34 cellular contexts compared by ENCODE assay signal in the genomic region with DNA sequence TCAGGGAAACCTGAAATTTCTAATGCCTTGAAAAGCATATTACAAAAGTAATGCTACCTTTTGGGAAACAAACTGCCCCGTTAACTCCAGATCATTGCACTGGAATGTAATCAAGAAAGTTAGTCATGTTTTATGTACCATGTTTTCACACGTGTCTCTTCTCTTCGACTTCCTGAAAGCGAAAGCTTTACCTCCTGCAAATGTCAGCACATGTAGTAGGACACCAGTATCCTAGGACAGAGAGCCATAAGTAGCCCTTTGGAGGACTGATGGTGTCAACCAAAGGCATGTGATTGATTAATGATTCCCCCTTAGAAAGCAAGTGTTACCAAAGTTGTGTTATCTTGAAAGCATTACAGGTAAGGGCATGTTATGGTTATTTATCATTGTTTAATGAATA. TPM values are rescaled to one million over a fixed set of nuclear protein-coding genes. Genes with fewer than 3 reads are reported as not detected.
DNase-seq lines count a peak whose midpoint lies in the region; ATAC-seq, FAIRE-seq and TF ChIP-seq lines count a peak whose summit lies in the region.
"Had no signal": no experiment of that assay in that cellular context is flagged by ENCODE, and none has a peak within 500 bp of the region (broad histone marks: within the 10 kb centered on the region; RNA-seq: fewer than 3 reads in every experiment).

No MANE protein-coding gene starts in this region.

- no peak overlapping the region for H2AK5ac ChIP-seq in mesenchymal stem cell (ENCODE audit: low read length, severe bottlenecking)

- H2AFZ ChIP-seq in PC-3 (ENCODE audit: low read length): no peak overlapping the region
- H2AFZ ChIP-seq in mesenchymal stem cell (ENCODE audit: low read depth, low read length): no peak overlapping the region

- H3K36me3 Mint-ChIP-seq in activated T-helper 2 cell treated with anti-CD3 and anti-CD28 coated beads, Interferon-gamma antibody, Interleukin-2, Interleukin-4, amounts not matched to agents 10 μg/mL and 5 μg/mL and 100 μg/mL, durations not matched to agents 14 hours and 24 hours and 36 hours (ENCODE audit: low read depth): no peaks in the 10 kb centered on the region
- H3K36me3 Mint-ChIP-seq: activated CD4-positive, alpha-beta memory T cell treated with anti-CD3 and anti-CD28 coated beads for 36 hours; activated naive CD8-positive, alpha-beta T cell; natural killer cell treated with Interleukin-12 subunit alpha and Interleukin-12 subunit beta and Interleukin-15 and Interleukin-18, amount 100 ng/mL, for 72 hours; T-cell had no signal

- H3K14ac ChIP-seq in mesenchymal stem cell (ENCODE audit: low read length in 2 of 2): no peak overlapping the region

- no peaks in the 10 kb centered on the region for H3K79me2 ChIP-seq in PC-3 (ENCODE audit: low read length)

- no peaks in the 10 kb centered on the region for H4K20me1 ChIP-seq in PC-3 (ENCODE audit: low read length)

- H3K27me3 Mint-ChIP-seq in activated T-helper 2 cell treated with anti-CD3 and anti-CD28 coated beads, Interferon-gamma antibody, Interleukin-2, Interleukin-4, amounts not matched to agents 10 μg/mL and 5 μg/mL and 100 μg/mL, durations not matched to agents 14 hours and 24 hours and 36 hours (ENCODE audit: low read depth): peaks cover 25% of the 10 kb centered on the region
- H3K27me3 Mint-ChIP-seq: activated CD4-positive, alpha-beta memory T cell treated with anti-CD3 and anti-CD28 coated beads for 36 hours; activated naive CD8-positive, alpha-beta T cell; activated T-helper 17 cell treated with anti-CD3 and anti-CD28 coated beads, Interleukin-2, amount 50 U/mL, for 72 hours had no signal

- intact Hi-C loops in PC-3 (cut with micrococcal nuclease): no loop called here
- intact Hi-C loops in activated T-helper 2 cell treated with anti-CD3 and anti-CD28 coated beads, Interferon-gamma antibody, Interleukin-2, Interleukin-4, amounts not matched to agents 10 μg/mL and 5 μg/mL and 100 μg/mL, durations not matched to agents 14 hours and 24 hours and 36 hours (cut with micrococcal nuclease): no loop called here

- no peak overlapping the region for H4K91ac ChIP-seq in mesenchymal stem cell (ENCODE audit: low read length)

- WGBS in mesenchymal stem cell: 74% methylated on average over 4 of the region's 4 CpGs

- no peak overlapping the region for H3K27ac Mint-ChIP-seq in activated T-helper 2 cell treated with anti-CD3 and anti-CD28 coated beads, Interferon-gamma antibody, Interleukin-2, Interleukin-4, amounts not matched to agents 10 μg/mL and 5 μg/mL and 100 μg/mL, durations not matched to agents 14 hours and 24 hours and 36 hours
- H3K27ac Mint-ChIP-seq: activated CD4-positive, alpha-beta memory T cell treated with anti-CD3 and anti-CD28 coated beads for 36 hours; activated naive CD8-positive, alpha-beta T cell; activated T-helper 17 cell treated with anti-CD3 and anti-CD28 coated beads, Interleukin-2, amount 50 U/mL, for 72 hours; natural killer cell treated with Interleukin-12 subunit alpha and Interleukin-12 subunit beta and Interleukin-15 and Interleukin-18, amount 100 ng/mL, for 72 hours; T-cell had no signal

- no peak overlapping the region for H2BK120ac ChIP-seq in mesenchymal stem cell (ENCODE audit: low read depth, low read length)

- H3F3A ChIP-seq in PC-3 (ENCODE audit: low read length, unreplicated experiment): no peaks in the 10 kb centered on the region

- peaks cover 4% of the 10 kb centered on the region for H3K4me1 Mint-ChIP-seq in activated T-helper 2 cell treated with anti-CD3 and anti-CD28 coated beads, Interferon-gamma antibody, Interleukin-2, Interleukin-4, amounts not matched to agents 10 μg/mL and 5 μg/mL and 100 μg/mL, durations not matched to agents 14 hours and 24 hours and 36 hours (ENCODE audit: low read depth)
- H3K4me1 Mint-ChIP-seq: activated T-helper 17 cell treated with anti-CD3 and anti-CD28 coated beads, Interleukin-2, amount 50 U/mL, for 72 hours; T-cell had no signal

- peak; percentile 48 for ATAC-seq in PC-3
- no peak for ATAC-seq in HG02759 (IDR thresholded peaks at IDR 0.05; ENCODE audit: unreplicated experiment)
- ATAC-seq: activated CD4-positive, CD25-positive, alpha-beta regulatory T cell treated with anti-CD3 and anti-CD28 coated beads, Interleukin-2, amount 50 U/mL, for 24 hours; activated T-helper 17 cell treated with anti-CD3 and anti-CD28 coated beads, Interleukin-2, amount 50 U/mL, for 72 hours; GM12878; lower lobe of right lung; mucosa of descending colon; natural killer cell treated with Interleukin-12 subunit alpha and Interleukin-12 subunit beta and Interleukin-15 and Interleukin-18, amount 100 ng/mL, for 72 hours; T-cell; upper lobe of right lung had no signal

- H3K4me3 ChIP-seq in PC-3 (ENCODE audit: low read length) (no peak overlapping the region), mesenchymal stem cell (ENCODE audit: insufficient read depth in 1 of 2, low read depth in 1 of 2, low read length in 2 of 2) (no peak overlapping the region)
- H3K4me3 ChIP-seq: GM12878, lower lobe of right lung, mucosa of descending colon, Peyer's patch, SJCRH30, suprapubic skin, upper lobe of right lung had no signal

- H3K36me3 ChIP-seq in PC-3 (ENCODE audit: low read depth, low read length) (no peaks in the 10 kb centered on the region), mesenchymal stem cell (ENCODE audit: control insufficient read depth in 1 of 2, insufficient read depth in 2 of 2, low read depth in 1 of 2, low read length in 2 of 2) (peaks cover 2 to 29% of the 10 kb centered on the region in 2 experiments)
- H3K36me3 ChIP-seq: upper lobe of right lung had no signal

- CTCF ChIA-PET in PC-3 (lab: Charles Lee): no interaction called here
- CTCF ChIA-PET in HEK293T (lab: Yijun Ruan, JAX): interaction anchor here (0.6 kb wide), 1 partner anchor 70 kb away, joined by 3 read pairs; no protein-coding TSS in a partner anchor

- no peak overlapping the region for H3K23ac ChIP-seq in mesenchymal stem cell (ENCODE audit: low read length in 2 of 2)

- no peaks in the 10 kb centered on the region for H3K9me2 ChIP-seq in PC-3 (replicated peaks; ENCODE audit: low read length)

- no peaks in the 10 kb centered on the region for H3K79me1 ChIP-seq in mesenchymal stem cell (replicated peaks; ENCODE audit: low read length, poor library complexity, severe bottlenecking)

- H3K9me3 Mint-ChIP-seq in activated T-helper 2 cell treated with anti-CD3 and anti-CD28 coated beads, Interferon-gamma antibody, Interleukin-2, Interleukin-4, amounts not matched to agents 10 μg/mL and 5 μg/mL and 100 μg/mL, durations not matched to agents 14 hours and 24 hours and 36 hours: no peaks in the 10 kb centered on the region
- H3K9me3 Mint-ChIP-seq: activated CD4-positive, alpha-beta memory T cell treated with anti-CD3 and anti-CD28 coated beads for 36 hours; activated T-helper 17 cell treated with anti-CD3 and anti-CD28 coated beads, Interleukin-2, amount 50 U/mL, for 72 hours; H9; natural killer cell treated with Interleukin-12 subunit alpha and Interleukin-12 subunit beta and Interleukin-15 and Interleukin-18, amount 100 ng/mL, for 72 hours; T-cell had no signal

- H3K4me3 Mint-ChIP-seq in activated T-helper 2 cell treated with anti-CD3 and anti-CD28 coated beads, Interferon-gamma antibody, Interleukin-2, Interleukin-4, amounts not matched to agents 10 μg/mL and 5 μg/mL and 100 μg/mL, durations not matched to agents 14 hours and 24 hours and 36 hours (ENCODE audit: low read depth): no peak overlapping the region
- H3K4me3 Mint-ChIP-seq: activated CD4-positive, alpha-beta memory T cell treated with anti-CD3 and anti-CD28 coated beads for 36 hours; activated naive CD8-positive, alpha-beta T cell; activated T-helper 17 cell treated with anti-CD3 and anti-CD28 coated beads, Interleukin-2, amount 50 U/mL, for 72 hours; H9; natural killer cell treated with Interleukin-12 subunit alpha and Interleukin-12 subunit beta and Interleukin-15 and Interleukin-18, amount 100 ng/mL, for 72 hours; T-cell had no signal

- peaks cover 7% of the 10 kb centered on the region; the same call in 1 of the 2 replicates for H3K4me1 ChIP-seq in PC-3 (ENCODE audit: insufficient read depth, low read length)
- no peaks in the 10 kb centered on the region for H3K4me1 ChIP-seq in mesenchymal stem cell (ENCODE audit: control insufficient read depth, insufficient read depth, low read depth, low read length)
- H3K4me1 ChIP-seq: Caco-2, lower lobe of right lung, Peyer's patch, SJCRH30, suprapubic skin, upper lobe of right lung had no signal

- H3K27me3 ChIP-seq in PC-3 (ENCODE audit: low read length): no peaks in the 10 kb centered on the region
- no peaks in the 10 kb centered on the region for H3K27me3 ChIP-seq in mesenchymal stem cell (ENCODE audit: control insufficient read depth in 1 of 2, insufficient read depth in 1 of 2, low read length in 2 of 2)
- H3K27me3 ChIP-seq: Peyer's patch, SJCRH30, suprapubic skin, upper lobe of right lung had no signal

- H3K18ac ChIP-seq in mesenchymal stem cell (ENCODE audit: low read depth in 1 of 2, low read length in 2 of 2): no peak overlapping the region

- POLR2A ChIA-PET in PC-3 (lab: Charles Lee; ENCODE audit: unreplicated experiment) (no interaction called here), HEK293T (lab: Yijun Ruan, JAX) (no interaction called here)

- no peak overlapping the region for H3K9ac ChIP-seq in PC-3 (ENCODE audit: low read length)
- no peak overlapping the region for H3K9ac ChIP-seq in mesenchymal stem cell (ENCODE audit: low read length)
- H3K9ac ChIP-seq: KMS-11 had no signal

- H3K4me2 ChIP-seq in PC-3 (ENCODE audit: low read length) (no peak overlapping the region), mesenchymal stem cell (ENCODE audit: low read length, poor library complexity, severe bottlenecking) (no peak overlapping the region)
- H3K4me2 ChIP-seq: KMS-11 had no signal

- H3K9me3 ChIP-seq in PC-3 (ENCODE audit: low read length) (no peaks in the 10 kb centered on the region), mesenchymal stem cell (ENCODE audit: control insufficient read depth, low read length) (no peaks in the 10 kb centered on the region)
- H3K9me3 ChIP-seq: Caco-2, lower lobe of right lung, mucosa of descending colon, Peyer's patch, SJCRH30, suprapubic skin, upper lobe of right lung had no signal

- H2BK12ac ChIP-seq in mesenchymal stem cell (ENCODE audit: low read length in 2 of 2): no peak overlapping the region

- no peak overlapping the region for H4K8ac ChIP-seq in mesenchymal stem cell (ENCODE audit: low read length)

- TF ChIP-seq CTCF in PC-3 (conservative IDR thresholded peaks at IDR 0.05; ENCODE audit: low read depth, low read length): no peak

- DNase-seq in GM19239 (ENCODE audit: insufficient read length, low spot score) (no peak), PC-3 (peak; percentile 42), epithelial cell of prostate (ENCODE audit: low read depth, low spot score) (peak; percentile 12), mesenchymal stem cell (peak; percentile 34), HEK293T (ENCODE audit: extremely low spot score) (no peak)
- no peak for DNase-seq in activated T-helper 2 cell treated with anti-CD3 and anti-CD28 coated beads, Interferon-gamma antibody, Interleukin-2, Interleukin-4, amounts not matched to agents 10 μg/mL and 5 μg/mL and 100 μg/mL, durations not matched to agents 14 hours and 24 hours and 36 hours (ENCODE audit: low spot score)
- DNase-seq: activated CD4-positive, alpha-beta memory T cell treated with anti-CD3 and anti-CD28 coated beads for 36 hours; activated CD8-positive, alpha-beta memory T cell treated with anti-CD3 and anti-CD28 coated beads, Interleukin-2, amount 50 U/mL, for 48 hours; aorta; Caco-2; caudate nucleus; H9; islet precursor cell; lower lobe of right lung; mucosa of descending colon; MV-4-11; NCI-H1694 treated with DMSO at 0.1 percent for 48 hours; NCI-H2171 treated with DMSO at 0.1 percent for 48 hours; NCI-H526; Peyer's patch; SJCRH30; stimulated activated naive CD4-positive, alpha-beta T cell; T-cell; upper lobe of right lung had no signal

- no peak overlapping the region for H3K4ac ChIP-seq in mesenchymal stem cell (ENCODE audit: low read depth in 1 of 2, low read length in 2 of 2)

- H2BK5ac ChIP-seq in mesenchymal stem cell (ENCODE audit: low read depth, low read length, poor library complexity, severe bottlenecking): no peak overlapping the region

- H3K27ac ChIP-seq in PC-3 (ENCODE audit: low read length) (no peak overlapping the region), epithelial cell of prostate (no peak overlapping the region), mesenchymal stem cell (ENCODE audit: low read length, poor library complexity, severe bottlenecking) (no peak overlapping the region)
- H3K27ac ChIP-seq: C4-2B, KMS-11, lower lobe of right lung, Peyer's patch, SJCRH30, suprapubic skin, upper lobe of right lung had no signal

- BruUV-seq in PC-3 (replicated peaks; lab: Mats Ljungman, UMichigan): no TSS peak

- peak; percentile 21 for FAIRE-seq in GM19239 (lab: Jason Lieb, UNC)
- FAIRE-seq: GM12878, HTR-8/SVneo had no signal

- no peak overlapping the region for H2BK15ac ChIP-seq in mesenchymal stem cell (ENCODE audit: low read depth, poor library complexity, severe bottlenecking)

RNA-seq across cellular contexts. Expression of a gene that starts 8.8 kb away (rescaled TPM):
- total RNA-seq in PC-3 (2014; rRNA removed): 7.9 and 8.9 TPM in 2 replicates
- 1.9 TPM for polyA plus RNA-seq in mesenchymal stem cell (2013, experiment 1 of 2)
- 2.6 TPM for polyA plus RNA-seq in mesenchymal stem cell (2013, experiment 2 of 2)
- 15.4 and 17.8 TPM in 2 replicates for total RNA-seq in activated T-helper 2 cell treated with anti-CD3 and anti-CD28 coated beads, Interferon-gamma antibody, Interleukin-2, Interleukin-4, amounts not matched to agents 10 μg/mL and 5 μg/mL and 100 μg/mL, durations not matched to agents 14 hours and 24 hours and 36 hours
- total RNA-seq: suprapubic skin, upper lobe of right lung had no signal

Comparison
In these comparisons a context has a peak if more than half of its experiments do, and no peak if none do; other contexts are left out.
1. DNase-seq: peak in PC-3 (single experiment), epithelial cell of prostate (single experiment) and mesenchymal stem cell (single experiment); none in GM19239 (single experiment), HEK293T (single experiment) and activated T-helper 2 cell treated with anti-CD3 and anti-CD28 coated beads, Interferon-gamma antibody, Interleukin-2, Interleukin-4, amounts not matched to agents 10 μg/mL and 5 μg/mL and 100 μg/mL, durations not matched to agents 14 hours and 24 hours and 36 hours (single experiment).